In the genomic region with DNA sequence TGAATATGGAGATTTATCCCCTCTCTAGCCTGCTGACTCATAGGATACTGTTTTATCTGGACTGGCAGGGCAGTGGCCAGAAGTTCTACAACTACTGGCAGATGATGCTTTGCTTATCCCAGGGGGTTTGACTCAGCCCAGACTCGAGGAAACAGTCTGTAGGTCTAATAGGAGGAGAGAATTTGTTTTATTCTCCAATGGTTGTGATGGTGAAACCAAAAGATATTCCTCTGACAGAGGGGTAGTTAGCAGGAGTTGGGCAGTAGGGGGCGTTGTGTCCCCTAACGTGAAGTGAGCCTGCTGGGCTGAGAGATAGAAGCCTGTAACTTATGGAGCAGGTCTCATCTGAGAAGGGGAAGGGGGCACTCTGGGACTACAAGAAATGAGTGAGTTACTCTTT, we compare ENCODE assay signal across 9 cellular contexts.
DNase-seq lines count a peak whose midpoint lies in the region; ATAC-seq, FAIRE-seq and TF ChIP-seq lines count a peak whose summit lies in the region.
"Had no signal": no experiment of that assay in that cellular context is flagged by ENCODE, and none has a peak within 500 bp of the region (broad histone marks: within the 10 kb centered on the region; RNA-seq: fewer than 3 reads in every experiment).

No MANE protein-coding gene starts in this region.

- H3K27me3 ChIP-seq in left ventricle myocardium inferior (ENCODE audit: low read depth): peaks cover 24% of the 10 kb centered on the region

- H3K9me3 ChIP-seq in left ventricle myocardium inferior (replicated peaks): no peaks in the 10 kb centered on the region

- no peak overlapping the region for H3K4me3 ChIP-seq in left ventricle myocardium inferior

- intact Hi-C loops in left ventricle myocardium inferior (cut with micrococcal nuclease): no loop called here

- FAIRE-seq in H54 (lab: Jason Lieb, UNC): peak; percentile 11
- FAIRE-seq: astrocyte had no signal

- H3K36me3 ChIP-seq in left ventricle myocardium inferior: no peaks in the 10 kb centered on the region

- TF ChIP-seq CTCF in left ventricle myocardium inferior (IDR thresholded peaks at IDR 0.05; ENCODE audit: borderline replicate concordance): peak; percentile 64

- in situ Hi-C loops in SK-MEL-5 (cut with HindIII; ENCODE audit: low pct_unique_long_range_greater_than_20kb, low sequenced_read_pairs): no loop called here

- no peak for ATAC-seq in HG02571 (IDR thresholded peaks at IDR 0.05; ENCODE audit: unreplicated experiment)

- DNase-seq in AG08395 (ENCODE audit: low spot score) (peak; percentile 19), H54 (ENCODE audit: insufficient read length, low spot score) (no peak), SK-MEL-5 (ENCODE audit: low read depth, low spot score) (peak; percentile 41), left ventricle myocardium inferior (no peak), hepatic stellate cell (ENCODE audit: low spot score) (no peak), NCI-H1930 (lab: John Stamatoyannopoulos, UW) (no peak), NCI-H1436 treated with DMSO at 0.1 percent for 48 hours (lab: John Stamatoyannopoulos, UW) (no peak)

- H3K4me1 ChIP-seq in left ventricle myocardium inferior: no peaks in the 10 kb centered on the region

- no peak for TF ChIP-seq POLR2A in H54 (IDR thresholded peaks at IDR 0.05; ENCODE audit: low read depth, low read length)

- H3K27ac ChIP-seq in left ventricle myocardium inferior (replicated peaks): no peak overlapping the region

Comparison
In these comparisons a context has a peak if more than half of its experiments do, and no peak if none do; other contexts are left out.
1. DNase-seq: peak in AG08395 (single experiment) and SK-MEL-5 (single experiment); none in H54 (single experiment), left ventricle myocardium inferior (single experiment), hepatic stellate cell (single experiment), NCI-H1930 (0 of 2) and NCI-H1436 treated with DMSO at 0.1 percent for 48 hours (single experiment).